ENCODE assay signal across 29 cellular contexts in the genomic region with DNA sequence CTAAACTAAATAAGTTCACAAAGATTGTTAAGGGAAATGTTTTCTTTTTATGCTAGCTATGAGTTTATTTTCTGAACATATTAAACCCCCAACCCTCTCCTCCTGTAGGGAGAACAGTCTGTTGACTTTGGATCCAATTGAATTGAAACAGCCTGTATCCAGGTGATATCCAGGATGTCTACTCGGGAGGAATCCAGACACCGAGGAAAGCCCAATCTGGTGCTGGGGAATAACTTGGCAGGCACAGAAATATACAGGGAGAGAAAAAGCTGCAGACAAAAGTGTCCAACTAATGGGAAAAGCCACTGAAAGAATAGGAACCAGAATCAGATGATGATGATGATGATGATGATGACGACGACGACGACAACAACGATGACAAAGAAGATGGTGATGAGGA.
"Had no signal": no experiment of that assay in that cellular context is flagged by ENCODE, and none has a peak within 500 bp of the region (broad histone marks: within the 10 kb centered on the region; RNA-seq: fewer than 3 reads in every experiment).

No MANE protein-coding gene starts in this region.

- H3K9me3 ChIP-seq: neutrophil, pancreas, psoas muscle, suprapubic skin, testis, tibial artery, transverse colon, upper lobe of right lung, uterus had no signal

- FAIRE-seq: pancreas had no signal

- H3K4me1 ChIP-seq: pancreas, psoas muscle, spleen, suprapubic skin, testis, tibial artery, transverse colon, upper lobe of right lung, uterus had no signal

- H3K36me3 ChIP-seq: neutrophil, pancreas, spleen, suprapubic skin, tibial artery, transverse colon, upper lobe of right lung, uterus had no signal

- H3K4me3 ChIP-seq: pancreas, psoas muscle, skin epidermis, smooth muscle cell, spleen, suprapubic skin, testis, tibial artery, transverse colon, upper lobe of right lung, uterus had no signal

- H3K27me3 ChIP-seq: neutrophil, pancreas, spleen, suprapubic skin, testis, tibial artery, transverse colon, upper lobe of right lung, uterus had no signal

- H3K4me2 ChIP-seq: smooth muscle cell had no signal

- DNase-seq: naive B cell; naive thymus-derived CD8-positive, alpha-beta T cell; nephron progenitor cell; nucleus accumbens; pancreas; posterior cingulate gyrus; psoas muscle; right cardiac atrium; spleen; stimulated activated CD4-positive, alpha-beta T cell treated with anti-CD3 and anti-CD28 coated beads, Interleukin-12 subunit alpha, Interleukin-12 subunit beta, amount 100 ng/mL, for 4 hours; stimulated activated CD4-positive, alpha-beta T cell treated with anti-CD3 and anti-CD28 coated beads, Interleukin-1b, Interleukin-23, amount 100 ng/mL, for 48 hours; stimulated activated CD4-positive, alpha-beta T cell treated with anti-CD3 and anti-CD28 coated beads, Interleukin-4, amount 100 ng/mL, for 1 hour; stimulated activated CD4-positive, alpha-beta T cell treated with anti-CD3 and anti-CD28 coated beads, Interleukin-4, amount 100 ng/mL, for 4 hours; stimulated activated CD8-positive, alpha-beta memory T cell treated with anti-CD3 and anti-CD28 coated beads, Interleukin-4, amount 100 ng/mL, for 48 hours; stimulated activated naive CD4-positive, alpha-beta T cell; stimulated activated naive CD8-positive, alpha-beta T cell treated with anti-CD3 and anti-CD28 coated beads, Interleukin-15, amount 100 ng/mL, for 72 hours; stimulated activated naive CD8-positive, alpha-beta T cell treated with anti-CD3 and anti-CD28 coated beads, Interleukin-15, Interleukin-2, amounts not matched to agents 100 U/mL and 50 U/mL, for 24 hours; testis; tibial artery; transverse colon; upper lobe of right lung; uterus had no signal

- ATAC-seq: naive thymus-derived CD8-positive, alpha-beta T cell; natural killer cell treated with Interleukin-12 subunit alpha and Interleukin-12 subunit beta and Interleukin-15 and Interleukin-18, amount 100 ng/mL, for 72 hours; pancreas; psoas muscle; right cardiac atrium; sciatic nerve; stimulated activated memory B cell treated with anti-CD40 and anti-IgM and Interleukin-4, amounts not matched to agents 10 μg/mL and 1 μg/mL and 100 μg/mL, for 72 hours; stimulated activated naive CD8-positive, alpha-beta T cell treated with anti-CD3 and anti-CD28 coated beads, Interleukin-15, amount 100 ng/mL, for 72 hours; stimulated activated naive CD8-positive, alpha-beta T cell treated with anti-CD3 and anti-CD28 coated beads, Interleukin-15, Interleukin-2, amounts not matched to agents 100 U/mL and 50 U/mL, for 24 hours; upper lobe of right lung had no signal

- H3K27ac ChIP-seq: neutrophil, pancreas, psoas muscle, skin epidermis, spleen, suprapubic skin, testis, tibial artery, transverse colon, upper lobe of right lung, uterus had no signal
